Comparison of ENCODE assay signal across 23 cellular contexts in genomic region chr5:5198815-5199214, GRCh38. TPM values are rescaled to one million over a fixed set of nuclear protein-coding genes. Genes with fewer than 3 reads are reported as not detected.
"Had no signal": no experiment of that assay in that cellular context is flagged by ENCODE, and none has a peak within 500 bp of the region (broad histone marks: within the 10 kb centered on the region; RNA-seq: fewer than 3 reads in every experiment).

No MANE protein-coding gene starts in this region.

- H3K4me3 ChIP-seq: K562, SJSA1, SK-N-MC had no signal

- H3K27me3 ChIP-seq: SJSA1 had no signal

- DNase-seq: Kasumi-1, MV-4-11, NCI-H1048, NCI-H1105, NCI-H1417, NCI-H1436 treated with DMSO at 0.1 percent for 48 hours, NCI-H1694, NCI-H187 treated with DMSO at 0.1 percent for 48 hours, NCI-H2029 treated with DMSO at 0.1 percent for 48 hours, NCI-H2171, NCI-H446, NCI-H510A, NCI-H524 treated with DMSO at 0.1 percent for 48 hours, NCI-H69, NCI-H774, Right ventricle myocardium superior, RPMI8226, SIG-M5 had no signal

- H3K9me3 ChIP-seq: SJSA1 had no signal

- ATAC-seq: HepG2, K562 had no signal

- H3K4me1 ChIP-seq: SJSA1 had no signal

- H3K27ac ChIP-seq: KMS-11, SJSA1, SK-N-MC had no signal

RNA-seq across cellular contexts. Expression of gene ADAMTS16, which starts 58.7 kb away (rescaled TPM):
- total RNA-seq: K562 had no signal
